In genomic region chr9:133975511-133975910, GRCh38 we compare ENCODE assay signal across 20 cellular contexts.
"Had no signal": no experiment of that assay in that cellular context is flagged by ENCODE, and none has a peak within 500 bp of the region (broad histone marks: within the 10 kb centered on the region; RNA-seq: fewer than 3 reads in every experiment).

No MANE protein-coding gene starts in this region.

- H3K36me3 ChIP-seq: cardiac muscle cell, left lung, thyroid gland had no signal

- H3K4me1 Mint-ChIP-seq: activated T-helper 17 cell treated with anti-CD3 and anti-CD28 coated beads, Interleukin-2, amount 50 U/mL, for 72 hours; immature natural killer cell had no signal

- H3K27ac Mint-ChIP-seq: activated naive CD8-positive, alpha-beta T cell; activated T-cell treated with anti-CD3 and anti-CD28 coated beads, Interleukin-2, amount 50 U/mL, for 24 hours; activated T-helper 17 cell treated with anti-CD3 and anti-CD28 coated beads, Interleukin-2, amount 50 U/mL, for 72 hours; immature natural killer cell had no signal

- H3K4me3 ChIP-seq: cardiac muscle cell, left lung, thyroid gland had no signal

- H3K9me3 Mint-ChIP-seq: activated T-cell treated with anti-CD3 and anti-CD28 coated beads, Interleukin-2, amount 50 U/mL, for 24 hours; activated T-helper 17 cell treated with anti-CD3 and anti-CD28 coated beads, Interleukin-2, amount 50 U/mL, for 72 hours; immature natural killer cell; nephron had no signal

- H3K27me3 Mint-ChIP-seq: activated naive CD8-positive, alpha-beta T cell; activated T-cell treated with anti-CD3 and anti-CD28 coated beads, Interleukin-2, amount 50 U/mL, for 24 hours; activated T-helper 17 cell treated with anti-CD3 and anti-CD28 coated beads, Interleukin-2, amount 50 U/mL, for 72 hours had no signal

- H3K36me3 Mint-ChIP-seq: activated naive CD8-positive, alpha-beta T cell; immature natural killer cell had no signal

- ATAC-seq: activated T-helper 17 cell treated with anti-CD3 and anti-CD28 coated beads, Interleukin-2, amount 50 U/mL, for 72 hours; left lung had no signal

- H3K9ac ChIP-seq: parathyroid adenoma had no signal

- H3K4me1 ChIP-seq: parathyroid adenoma had no signal

- H3K9me3 ChIP-seq: left lung, thyroid gland had no signal

- H3K4me3 Mint-ChIP-seq: activated naive CD8-positive, alpha-beta T cell; activated T-cell treated with anti-CD3 and anti-CD28 coated beads, Interleukin-2, amount 50 U/mL, for 24 hours; activated T-helper 17 cell treated with anti-CD3 and anti-CD28 coated beads, Interleukin-2, amount 50 U/mL, for 72 hours; immature natural killer cell; nephron had no signal

- DNase-seq: activated CD4-positive, alpha-beta T cell treated with anti-CD3 and anti-CD28 coated beads, Interleukin-2, amount 50 U/mL, for 4 hours; activated CD8-positive, alpha-beta memory T cell treated with anti-CD3 and anti-CD28 coated beads for 24 hours; activated CD8-positive, alpha-beta memory T cell treated with anti-CD3 and anti-CD28 coated beads, Interleukin-2, amount 50 U/mL, for 4 hours; activated naive CD4-positive, alpha-beta T cell; activated T-cell treated with anti-CD3 and anti-CD28 coated beads, Interleukin-2, amount 50 U/mL, for 24 hours; amniotic stem cell; erythroblast; foreskin fibroblast; immature natural killer cell; stimulated activated CD4-positive, alpha-beta T cell treated with anti-CD3 and anti-CD28 coated beads, Interleukin-4, amount 100 ng/mL, for 1 hour; stimulated activated naive CD4-positive, alpha-beta T cell treated with Interleukin-2 at 50 U/mL for 16 hours; substantia nigra; T-helper 9 cell; thyroid gland had no signal

- H3K27ac ChIP-seq: cardiac muscle cell, left lung, parathyroid adenoma, thyroid gland had no signal

- H3K27me3 ChIP-seq: cardiac muscle cell, left lung, thyroid gland had no signal
